ENCODE assay signal across 1 cellular context in the genomic region with DNA sequence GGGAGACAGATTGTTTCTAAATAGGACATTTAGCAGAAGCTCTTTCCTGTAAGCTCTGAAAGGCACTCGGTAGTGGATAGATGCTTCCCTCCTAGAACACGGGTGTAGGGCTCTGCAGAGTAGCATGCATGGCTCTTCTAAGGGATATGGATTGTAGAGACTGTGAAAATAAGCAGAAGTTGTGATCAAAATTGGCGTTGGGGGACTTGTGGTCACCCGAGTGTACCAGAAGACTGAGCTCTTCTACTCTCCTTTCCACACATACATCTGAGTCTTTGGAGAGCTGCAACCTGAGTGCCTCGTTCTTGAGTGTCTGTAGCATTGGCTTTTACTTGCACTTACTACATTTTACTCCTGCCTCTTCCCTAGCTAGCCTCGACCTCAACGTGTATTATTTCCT.
TF ChIP-seq lines count a peak whose summit lies in the region.

No MANE protein-coding gene starts in this region.

TF ChIP-seq in WTC11, 78 proteins besides CTCF, POLR2A, EP300 and RAD21 (continued from another document):
- TF ChIP-seq, protein P1, sequence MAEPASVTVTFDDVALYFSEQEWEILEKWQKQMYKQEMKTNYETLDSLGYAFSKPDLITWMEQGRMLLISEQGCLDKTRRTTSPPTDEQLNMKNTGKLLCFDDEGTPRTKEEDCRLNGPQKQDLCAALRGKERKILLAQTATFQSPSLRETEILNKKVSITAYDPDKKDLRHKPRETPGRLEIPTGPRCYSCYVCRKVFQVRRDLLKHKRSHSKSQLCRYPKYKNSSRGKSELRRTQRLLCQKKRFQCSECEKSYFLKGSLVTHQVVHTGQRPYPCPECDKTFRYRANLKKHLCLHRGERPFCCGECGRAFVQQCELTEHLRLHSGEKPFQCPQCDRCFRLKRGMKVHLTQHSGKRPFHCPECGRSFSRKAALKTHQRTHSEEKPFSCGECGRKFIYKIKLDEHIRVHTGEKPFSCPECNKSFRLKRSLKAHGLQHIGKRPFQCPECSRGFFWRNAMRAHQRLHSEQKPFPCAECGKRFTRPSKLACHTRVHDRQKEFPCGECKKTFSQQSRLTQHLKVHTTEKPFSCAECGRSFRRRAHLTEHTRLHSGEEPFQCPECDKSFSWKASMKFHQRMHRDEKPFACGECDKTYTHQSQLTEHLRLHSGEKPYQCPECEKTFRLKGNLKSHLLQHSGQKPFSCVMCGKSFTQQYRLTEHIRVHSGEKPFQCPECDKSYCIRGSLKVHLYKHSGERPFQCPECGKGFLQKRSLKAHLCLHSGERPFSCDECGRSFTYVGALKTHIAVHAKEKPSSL (CRISPR knock-in tag; conservative IDR thresholded peaks at IDR 0.05), result no peak
- TF ChIP-seq TCF7 (CRISPR knock-in tag; IDR thresholded peaks at IDR 0.05; ENCODE audit: low read depth), result no peak
- TF ChIP-seq NFE2L1 (CRISPR knock-in tag; IDR thresholded peaks at IDR 0.05), result no peak
- TF ChIP-seq CREM (CRISPR knock-in tag; IDR thresholded peaks at IDR 0.05), result no peak
- no peak for TF ChIP-seq SP1 (CRISPR knock-in tag; conservative IDR thresholded peaks at IDR 0.05)
- no peak for TF ChIP-seq NR2C2 (CRISPR knock-in tag; IDR thresholded peaks at IDR 0.05)
